ENCODE assay signal across 8 cellular contexts in genomic region chr19:29263305-29264080, GRCh38. TPM values are rescaled to one million over a fixed set of nuclear protein-coding genes. Genes with fewer than 3 reads are reported as not detected.
DNase-seq lines count a peak whose midpoint lies in the region; ATAC-seq and TF ChIP-seq lines count a peak whose summit lies in the region.

No MANE protein-coding gene starts in this region.

- POLR2A ChIA-PET in GM10248 (lab: Yijun Ruan, JAX) = no interaction called here

- CTCF ChIA-PET in GM10248 (lab: Yijun Ruan, JAX) = interaction anchor here (0.6 to 4.3 kb wide), 35 partner anchors 9 to 1289 kb away, joined by 3 to 29 read pairs (median 4); no protein-coding TSS in a partner anchor

- ATAC-seq in HG03097 (IDR thresholded peaks at IDR 0.05; ENCODE audit: low FRiP score, unreplicated experiment) (no peak), HG02840 (IDR thresholded peaks at IDR 0.05; ENCODE audit: low FRiP score, unreplicated experiment) (no peak)

- no peak overlapping the region for H3K27ac ChIP-seq in VCaP

- TF ChIP-seq CTCF in GM10248 (IDR thresholded peaks at IDR 0.05; ENCODE audit: control extremely low read depth, extremely low read depth, low read depth, missing control alignments) = peak; percentile 70
- TF ChIP-seq CTCF in VCaP (conservative IDR thresholded peaks at IDR 0.05) = peak; percentile 93
- TF ChIP-seq CTCF in choroid plexus epithelial cell (conservative IDR thresholded peaks at IDR 0.05; ENCODE audit: low read depth, low read length) = peak; percentile 75
- TF ChIP-seq CTCF in lower leg skin (IDR thresholded peaks at IDR 0.05) = no peak

- TF ChIP-seq POLR2A in lower leg skin (IDR thresholded peaks at IDR 0.05) = no peak

- no peak overlapping the region for H3K4me3 ChIP-seq in choroid plexus epithelial cell (ENCODE audit: low read depth, low read length)
- no peak overlapping the region for H3K4me3 ChIP-seq in lower leg skin (ENCODE audit: low read depth, poor library complexity, severe bottlenecking)

- intact Hi-C loops in lower leg skin (cut with DNase I; ENCODE audit: low total_unique reads) = loop anchor here (10.0 kb wide), 1 partner anchor 529 kb away; no protein-coding TSS in a partner anchor

- DNase-seq in GM10248 (ENCODE audit: extremely low spot score) (peak; percentile 53), M059J (ENCODE audit: low read depth) (peak; percentile 18), choroid plexus epithelial cell (ENCODE audit: low read depth) (peak; percentile 37), lower leg skin (ENCODE audit: low spot score in 2 of 2) (peak; percentile 31 to 90)
- peak; percentile 15 to 17 for DNase-seq in stimulated activated CD8-positive, alpha-beta memory T cell treated with anti-CD3 and anti-CD28 coated beads, Interleukin-15, amount 100 ng/mL, for 48 hours (ENCODE audit: low read depth in 2 of 2)

- WGBS in lower leg skin, 2 donors = 13% methylated on average over 8 of the region's 8 CpGs

RNA-seq across cellular contexts. Expression of gene UQCRFS1, which starts 50.5 kb away (rescaled TPM):
- 51.5 and 63.2 TPM in 2 replicates for total RNA-seq in M059J (2014; rRNA removed; shearing (Covaris generic))
- total RNA-seq in lower leg skin = 10 to 100 TPM; 28.4 to 42.3 (median 39.4) TPM

Comparison
In these comparisons a context has a peak if more than half of its experiments do, and no peak if none do; other contexts are left out.
1. CTCF ChIP-seq: peak in GM10248 (single experiment), VCaP (single experiment) and choroid plexus epithelial cell (single experiment); none in lower leg skin (0 of 3).
2. Peak in every context shown above with its lines, with median percentiles within 50 percentile points of each other: DNase-seq.